Comparison of ENCODE assay signal across 8 cellular contexts in the genomic region with DNA sequence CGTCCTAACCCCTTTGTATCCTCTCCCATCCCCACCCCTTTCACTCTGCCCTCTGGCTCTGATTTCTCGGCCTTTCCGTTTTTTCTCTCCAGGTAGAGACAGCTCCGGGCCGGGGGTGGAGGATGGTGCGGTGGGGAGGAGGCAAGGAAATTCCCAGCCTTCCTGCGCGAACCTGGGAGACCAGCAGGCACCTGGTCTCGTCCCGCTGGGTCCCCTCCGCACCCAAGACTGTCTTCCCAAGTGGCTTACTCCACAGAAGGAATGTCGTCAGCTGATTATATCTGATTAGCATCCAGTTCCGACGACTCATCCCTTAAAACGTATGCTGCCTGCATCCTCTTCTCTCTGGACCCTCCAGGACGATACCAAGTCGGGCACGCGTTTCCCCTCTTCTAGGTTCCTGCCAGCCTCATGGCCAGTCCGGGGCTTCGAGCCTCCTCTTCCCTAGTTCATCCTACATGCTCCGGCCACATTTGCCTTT. TPM values are rescaled to one million over a fixed set of nuclear protein-coding genes. Genes with fewer than 3 reads are reported as not detected.
DNase-seq lines count a peak whose midpoint lies in the region; ATAC-seq, FAIRE-seq and TF ChIP-seq lines count a peak whose summit lies in the region.

No MANE protein-coding gene starts in this region.

- H3K4me1 Mint-ChIP-seq in osteocyte (ENCODE audit: unreplicated experiment), result peaks cover 31% of the 10 kb centered on the region

- H3K9me3 Mint-ChIP-seq in osteocyte (ENCODE audit: unreplicated experiment), result no peaks in the 10 kb centered on the region

- no peak for DNase-seq in H54 (ENCODE audit: insufficient read length, low spot score)
- DNase-seq in RWPE2 (ENCODE audit: low spot score), result no peak
- DNase-seq in epithelial cell of proximal tubule (ENCODE audit: low read depth), result no peak
- DNase-seq in osteocyte (ENCODE audit: extremely low spot score, unreplicated experiment), result no peak
- no peak for DNase-seq in HUDEP-2 (lab: John Stamatoyannopoulos, UW; ENCODE audit: unreplicated experiment in 76 of 76)
- no peak for DNase-seq in NCI-H2196 treated with DMSO at 0.1 percent for 48 hours (lab: John Stamatoyannopoulos, UW; ENCODE audit: unreplicated experiment)

- H3K27ac Mint-ChIP-seq in osteocyte (ENCODE audit: unreplicated experiment), result peak overlapping the region; percentile 65

- peaks cover 27% of the 10 kb centered on the region for H3K4me1 ChIP-seq in RWPE2 (ENCODE audit: insufficient read depth, poor library complexity, severe bottlenecking)

- FAIRE-seq in H54 (lab: Jason Lieb, UNC), result no peak

- peak overlapping the region; percentile 48 for H3K4me3 ChIP-seq in RWPE2 (ENCODE audit: severe bottlenecking)
- H3K4me3 ChIP-seq in epithelial cell of proximal tubule (ENCODE audit: low read depth, low read length), result peak overlapping the region; percentile 76

- no peaks in the 10 kb centered on the region for H3K9me3 ChIP-seq in RWPE2 (ENCODE audit: severe bottlenecking)

- TF ChIP-seq CTCF in RWPE2 (IDR thresholded peaks at IDR 0.05; ENCODE audit: poor library complexity, severe bottlenecking) (no peak), epithelial cell of proximal tubule (conservative IDR thresholded peaks at IDR 0.05; ENCODE audit: low read depth, low read length) (no peak), osteocyte (IDR thresholded peaks at IDR 0.05) (no peak)

- TF ChIP-seq POLR2A in H54 (IDR thresholded peaks at IDR 0.05; ENCODE audit: low read depth, low read length), result peak; percentile 70

- H3K27me3 Mint-ChIP-seq in osteocyte (ENCODE audit: unreplicated experiment), result no peaks in the 10 kb centered on the region

- H3K4me3 Mint-ChIP-seq in osteocyte (ENCODE audit: unreplicated experiment), result peak overlapping the region; percentile 86

- H3K27me3 ChIP-seq in RWPE2 (ENCODE audit: insufficient read depth, poor library complexity, severe bottlenecking), result no peaks in the 10 kb centered on the region

- no peaks in the 10 kb centered on the region for H3K36me3 ChIP-seq in RWPE2 (ENCODE audit: low read depth)

- H3K36me3 Mint-ChIP-seq in osteocyte (ENCODE audit: unreplicated experiment), result peaks cover 3% of the 10 kb centered on the region

- H3K27ac ChIP-seq in RWPE2 (ENCODE audit: poor library complexity, severe bottlenecking), result peak overlapping the region; percentile 99

- ATAC-seq in RWPE2 (ENCODE audit: low read depth) (no peak), HG02642 (IDR thresholded peaks at IDR 0.05; ENCODE audit: poor library complexity, unreplicated experiment) (no peak), GM18502 (IDR thresholded peaks at IDR 0.05; ENCODE audit: poor library complexity, unreplicated experiment) (no peak)

RNA-seq across cellular contexts. Expression of a gene that starts 42.2 kb away (rescaled TPM):
- total RNA-seq in epithelial cell of proximal tubule (19.8 and 22.7 TPM in 2 replicates), osteocyte (31.2 and 35.8 TPM in 2 replicates)
